In genomic region chr16:4032768-4033167, GRCh38 we compare ENCODE assay signal across 1 cellular context.
TF ChIP-seq lines count a peak whose summit lies in the region.

No MANE protein-coding gene starts in this region.

TF ChIP-seq in HepG2, 621 proteins besides CTCF, POLR2A, EP300 and RAD21 (continued from another document):
- TF ChIP-seq, protein P1, sequence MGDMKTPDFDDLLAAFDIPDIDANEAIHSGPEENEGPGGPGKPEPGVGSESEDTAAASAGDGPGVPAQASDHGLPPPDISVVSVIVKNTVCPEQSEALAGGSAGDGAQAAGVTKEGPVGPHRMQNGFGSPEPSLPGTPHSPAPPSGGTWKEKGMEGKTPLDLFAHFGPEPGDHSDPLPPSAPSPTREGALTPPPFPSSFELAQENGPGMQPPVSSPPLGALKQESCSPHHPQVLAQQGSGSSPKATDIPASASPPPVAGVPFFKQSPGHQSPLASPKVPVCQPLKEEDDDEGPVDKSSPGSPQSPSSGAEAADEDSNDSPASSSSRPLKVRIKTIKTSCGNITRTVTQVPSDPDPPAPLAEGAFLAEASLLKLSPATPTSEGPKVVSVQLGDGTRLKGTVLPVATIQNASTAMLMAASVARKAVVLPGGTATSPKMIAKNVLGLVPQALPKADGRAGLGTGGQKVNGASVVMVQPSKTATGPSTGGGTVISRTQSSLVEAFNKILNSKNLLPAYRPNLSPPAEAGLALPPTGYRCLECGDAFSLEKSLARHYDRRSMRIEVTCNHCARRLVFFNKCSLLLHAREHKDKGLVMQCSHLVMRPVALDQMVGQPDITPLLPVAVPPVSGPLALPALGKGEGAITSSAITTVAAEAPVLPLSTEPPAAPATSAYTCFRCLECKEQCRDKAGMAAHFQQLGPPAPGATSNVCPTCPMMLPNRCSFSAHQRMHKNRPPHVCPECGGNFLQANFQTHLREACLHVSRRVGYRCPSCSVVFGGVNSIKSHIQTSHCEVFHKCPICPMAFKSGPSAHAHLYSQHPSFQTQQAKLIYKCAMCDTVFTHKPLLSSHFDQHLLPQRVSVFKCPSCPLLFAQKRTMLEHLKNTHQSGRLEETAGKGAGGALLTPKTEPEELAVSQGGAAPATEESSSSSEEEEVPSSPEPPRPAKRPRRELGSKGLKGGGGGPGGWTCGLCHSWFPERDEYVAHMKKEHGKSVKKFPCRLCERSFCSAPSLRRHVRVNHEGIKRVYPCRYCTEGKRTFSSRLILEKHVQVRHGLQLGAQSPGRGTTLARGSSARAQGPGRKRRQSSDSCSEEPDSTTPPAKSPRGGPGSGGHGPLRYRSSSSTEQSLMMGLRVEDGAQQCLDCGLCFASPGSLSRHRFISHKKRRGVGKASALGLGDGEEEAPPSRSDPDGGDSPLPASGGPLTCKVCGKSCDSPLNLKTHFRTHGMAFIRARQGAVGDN (CRISPR knock-in tag; IDR thresholded peaks at IDR 0.05), result no peak
- TF ChIP-seq, protein P2, sequence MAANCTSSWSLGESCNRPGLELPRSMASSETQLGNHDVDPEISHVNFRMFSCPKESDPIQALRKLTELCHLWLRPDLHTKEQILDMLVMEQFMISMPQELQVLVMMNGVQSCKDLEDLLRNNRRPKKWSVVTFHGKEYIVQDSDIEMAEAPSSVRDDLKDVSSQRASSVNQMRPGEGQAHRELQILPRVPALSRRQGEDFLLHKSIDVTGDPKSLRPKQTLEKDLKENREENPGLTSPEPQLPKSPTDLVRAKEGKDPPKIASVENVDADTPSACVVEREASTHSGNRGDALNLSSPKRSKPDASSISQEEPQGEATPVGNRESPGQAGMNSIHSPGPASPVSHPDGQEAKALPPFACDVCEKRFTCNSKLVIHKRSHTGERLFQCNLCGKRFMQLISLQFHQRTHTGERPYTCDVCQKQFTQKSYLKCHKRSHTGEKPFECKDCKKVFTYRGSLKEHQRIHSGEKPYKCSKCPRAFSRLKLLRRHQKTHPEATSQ (CRISPR knock-in tag; IDR thresholded peaks at IDR 0.05; ENCODE audit: borderline replicate concordance), result no peak
- no peak for TF ChIP-seq ZNF614 (CRISPR knock-in tag; IDR thresholded peaks at IDR 0.05; ENCODE audit: borderline replicate concordance)
- TF ChIP-seq TFE3 (CRISPR knock-in tag; IDR thresholded peaks at IDR 0.05), result no peak
- TF ChIP-seq, protein P3, sequence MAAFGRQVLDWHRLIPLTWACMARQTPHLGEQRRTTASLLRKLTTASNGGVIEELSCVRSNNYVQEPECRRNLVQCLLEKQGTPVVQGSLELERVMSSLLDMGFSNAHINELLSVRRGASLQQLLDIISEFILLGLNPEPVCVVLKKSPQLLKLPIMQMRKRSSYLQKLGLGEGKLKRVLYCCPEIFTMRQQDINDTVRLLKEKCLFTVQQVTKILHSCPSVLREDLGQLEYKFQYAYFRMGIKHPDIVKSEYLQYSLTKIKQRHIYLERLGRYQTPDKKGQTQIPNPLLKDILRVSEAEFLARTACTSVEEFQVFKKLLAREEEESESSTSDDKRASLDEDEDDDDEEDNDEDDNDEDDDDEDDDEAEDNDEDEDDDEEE (CRISPR knock-in tag; IDR thresholded peaks at IDR 0.05), result no peak
- TF ChIP-seq, protein P4, sequence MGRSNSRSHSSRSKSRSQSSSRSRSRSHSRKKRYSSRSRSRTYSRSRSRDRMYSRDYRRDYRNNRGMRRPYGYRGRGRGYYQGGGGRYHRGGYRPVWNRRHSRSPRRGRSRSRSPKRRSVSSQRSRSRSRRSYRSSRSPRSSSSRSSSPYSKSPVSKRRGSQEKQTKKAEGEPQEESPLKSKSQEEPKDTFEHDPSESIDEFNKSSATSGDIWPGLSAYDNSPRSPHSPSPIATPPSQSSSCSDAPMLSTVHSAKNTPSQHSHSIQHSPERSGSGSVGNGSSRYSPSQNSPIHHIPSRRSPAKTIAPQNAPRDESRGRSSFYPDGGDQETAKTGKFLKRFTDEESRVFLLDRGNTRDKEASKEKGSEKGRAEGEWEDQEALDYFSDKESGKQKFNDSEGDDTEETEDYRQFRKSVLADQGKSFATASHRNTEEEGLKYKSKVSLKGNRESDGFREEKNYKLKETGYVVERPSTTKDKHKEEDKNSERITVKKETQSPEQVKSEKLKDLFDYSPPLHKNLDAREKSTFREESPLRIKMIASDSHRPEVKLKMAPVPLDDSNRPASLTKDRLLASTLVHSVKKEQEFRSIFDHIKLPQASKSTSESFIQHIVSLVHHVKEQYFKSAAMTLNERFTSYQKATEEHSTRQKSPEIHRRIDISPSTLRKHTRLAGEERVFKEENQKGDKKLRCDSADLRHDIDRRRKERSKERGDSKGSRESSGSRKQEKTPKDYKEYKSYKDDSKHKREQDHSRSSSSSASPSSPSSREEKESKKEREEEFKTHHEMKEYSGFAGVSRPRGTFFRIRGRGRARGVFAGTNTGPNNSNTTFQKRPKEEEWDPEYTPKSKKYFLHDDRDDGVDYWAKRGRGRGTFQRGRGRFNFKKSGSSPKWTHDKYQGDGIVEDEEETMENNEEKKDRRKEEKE (IDR thresholded peaks at IDR 0.05), result no peak
- no peak for TF ChIP-seq HNF1A (IDR thresholded peaks at IDR 0.05; ENCODE audit: low read depth)
- no peak for TF ChIP-seq HNF1A (CRISPR knock-in tag; IDR thresholded peaks at IDR 0.05; ENCODE audit: borderline replicate concordance)
- no peak for TF ChIP-seq MXI1 (IDR thresholded peaks at IDR 0.05; ENCODE audit: borderline replicate concordance, low read depth, low read length)
- no peak for TF ChIP-seq ZNF24 (IDR thresholded peaks at IDR 0.05)
- no peak for TF ChIP-seq HMGXB3 (CRISPR knock-in tag; IDR thresholded peaks at IDR 0.05; ENCODE audit: borderline replicate concordance)
- TF ChIP-seq, protein P5, sequence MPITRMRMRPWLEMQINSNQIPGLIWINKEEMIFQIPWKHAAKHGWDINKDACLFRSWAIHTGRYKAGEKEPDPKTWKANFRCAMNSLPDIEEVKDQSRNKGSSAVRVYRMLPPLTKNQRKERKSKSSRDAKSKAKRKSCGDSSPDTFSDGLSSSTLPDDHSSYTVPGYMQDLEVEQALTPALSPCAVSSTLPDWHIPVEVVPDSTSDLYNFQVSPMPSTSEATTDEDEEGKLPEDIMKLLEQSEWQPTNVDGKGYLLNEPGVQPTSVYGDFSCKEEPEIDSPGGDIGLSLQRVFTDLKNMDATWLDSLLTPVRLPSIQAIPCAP (CRISPR knock-in tag; IDR thresholded peaks at IDR 0.05; ENCODE audit: low read depth), result no peak
- TF ChIP-seq MYNN (CRISPR knock-in tag; IDR thresholded peaks at IDR 0.05; ENCODE audit: low read depth), result no peak
